Comparison of ENCODE assay signal across 17 cellular contexts in the genomic region with DNA sequence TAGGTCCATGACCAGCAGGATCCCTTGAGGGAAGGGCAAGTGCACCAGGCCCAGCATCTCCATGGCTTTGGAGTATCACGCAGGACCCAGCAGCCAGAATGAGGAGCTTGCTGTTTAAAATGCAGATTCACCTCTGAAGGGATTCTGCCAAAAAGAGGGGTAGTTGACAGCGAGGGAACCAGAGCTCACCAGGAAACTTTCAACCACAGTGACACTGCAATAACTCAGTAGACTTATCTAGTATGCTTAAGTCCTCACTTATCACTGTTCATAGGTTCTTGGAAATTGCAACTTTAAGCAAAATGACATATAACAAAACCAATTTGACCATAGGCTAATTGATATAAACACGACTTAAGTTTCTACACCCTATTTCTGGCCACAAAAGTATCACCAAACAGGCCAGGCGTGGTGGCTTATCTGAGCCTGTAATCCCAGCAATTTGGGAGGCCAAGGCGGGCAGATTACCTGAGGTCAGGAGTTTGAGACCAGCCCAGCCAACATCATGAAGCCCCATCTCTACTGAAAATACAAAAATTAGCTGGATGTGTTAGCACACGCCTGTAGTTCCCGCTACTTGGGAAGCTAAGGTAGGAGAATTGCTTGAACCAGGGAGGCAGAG.
"Had no signal": no experiment of that assay in that cellular context is flagged by ENCODE, and none has a peak within 500 bp of the region (broad histone marks: within the 10 kb centered on the region; RNA-seq: fewer than 3 reads in every experiment).

No MANE protein-coding gene starts in this region.

- H3K36me3 Mint-ChIP-seq: brain; natural killer cell treated with Interleukin-12 subunit alpha and Interleukin-12 subunit beta and Interleukin-15 and Interleukin-18, amount 100 ng/mL, for 72 hours; stimulated activated memory B cell treated with anti-CD40 and anti-IgM and Interleukin-4, amounts not matched to agents 10 μg/mL and 1 μg/mL and 100 μg/mL, for 72 hours had no signal

- H3K9me3 Mint-ChIP-seq: activated naive CD4-positive, alpha-beta T cell treated with anti-CD3 and anti-CD28 coated beads for 36 hours; activated naive CD8-positive, alpha-beta T cell treated with anti-CD3 and anti-CD28 coated beads, Interleukin-2, amount 50 U/mL, for 24 hours; activated T-helper 17 cell treated with anti-CD3 and anti-CD28 coated beads, Interleukin-2, amount 50 U/mL, for 72 hours; natural killer cell treated with Interleukin-12 subunit alpha and Interleukin-12 subunit beta and Interleukin-15 and Interleukin-18, amount 100 ng/mL, for 72 hours; stimulated activated memory B cell treated with anti-CD40 and anti-IgM and Interleukin-4, amounts not matched to agents 10 μg/mL and 1 μg/mL and 100 μg/mL, for 72 hours had no signal

- H3K27ac Mint-ChIP-seq: activated naive CD4-positive, alpha-beta T cell treated with anti-CD3 and anti-CD28 coated beads for 36 hours; activated naive CD8-positive, alpha-beta T cell treated with anti-CD3 and anti-CD28 coated beads, Interleukin-2, amount 50 U/mL, for 24 hours; activated T-helper 17 cell treated with anti-CD3 and anti-CD28 coated beads, Interleukin-2, amount 50 U/mL, for 72 hours; brain; stimulated activated memory B cell treated with anti-CD40 and anti-IgM and Interleukin-4, amounts not matched to agents 10 μg/mL and 1 μg/mL and 100 μg/mL, for 72 hours had no signal

- ATAC-seq: activated naive CD8-positive, alpha-beta T cell treated with anti-CD3 and anti-CD28 coated beads, Interleukin-2, amount 50 U/mL, for 24 hours; activated T-helper 17 cell treated with anti-CD3 and anti-CD28 coated beads, Interleukin-2, amount 50 U/mL, for 72 hours; left lobe of liver; right lobe of liver; stimulated activated memory B cell treated with anti-CD40 and anti-IgM and Interleukin-4, amounts not matched to agents 10 μg/mL and 1 μg/mL and 100 μg/mL, for 72 hours; upper lobe of right lung had no signal

- H3K4me3 Mint-ChIP-seq: activated naive CD4-positive, alpha-beta T cell treated with anti-CD3 and anti-CD28 coated beads for 36 hours; activated naive CD8-positive, alpha-beta T cell treated with anti-CD3 and anti-CD28 coated beads, Interleukin-2, amount 50 U/mL, for 24 hours; activated T-helper 17 cell treated with anti-CD3 and anti-CD28 coated beads, Interleukin-2, amount 50 U/mL, for 72 hours; brain; natural killer cell treated with Interleukin-12 subunit alpha and Interleukin-12 subunit beta and Interleukin-15 and Interleukin-18, amount 100 ng/mL, for 72 hours; stimulated activated memory B cell treated with anti-CD40 and anti-IgM and Interleukin-4, amounts not matched to agents 10 μg/mL and 1 μg/mL and 100 μg/mL, for 72 hours had no signal

- DNase-seq: activated CD4-positive, CD25-positive, alpha-beta regulatory T cell treated with anti-CD3 and anti-CD28 coated beads, Interleukin-2, amount 50 U/mL, for 72 hours; activated naive CD4-positive, alpha-beta T cell treated with anti-CD3 and anti-CD28 coated beads for 36 hours; activated naive CD8-positive, alpha-beta T cell treated with anti-CD3 and anti-CD28 coated beads, Interleukin-2, amount 50 U/mL, for 24 hours; activated T-cell treated with anti-CD3 and anti-CD28 coated beads, Interleukin-2, amount 50 U/mL, for 1 hour; anterior cingulate cortex; central memory CD4-positive, alpha-beta T cell; dorsolateral prefrontal cortex; foreskin melanocyte; kidney; right lobe of liver; stimulated activated CD4-positive, alpha-beta T cell treated with anti-CD3 and anti-CD28 coated beads, Interleukin-4, amount 100 ng/mL, for 4 hours; upper lobe of right lung had no signal

- H3K4me1 Mint-ChIP-seq: brain had no signal

- H3K27me3 Mint-ChIP-seq: activated T-helper 17 cell treated with anti-CD3 and anti-CD28 coated beads, Interleukin-2, amount 50 U/mL, for 72 hours; stimulated activated memory B cell treated with anti-CD40 and anti-IgM and Interleukin-4, amounts not matched to agents 10 μg/mL and 1 μg/mL and 100 μg/mL, for 72 hours had no signal
